In genomic region chr17:42772945-42773289, GRCh38 we compare ENCODE assay signal across 9 cellular contexts. TPM values are rescaled to one million over a fixed set of nuclear protein-coding genes. Genes with fewer than 3 reads are reported as not detected.
DNase-seq lines count a peak whose midpoint lies in the region; ATAC-seq and TF ChIP-seq lines count a peak whose summit lies in the region.
"Had no signal": no experiment of that assay in that cellular context is flagged by ENCODE, and none has a peak within 500 bp of the region (broad histone marks: within the 10 kb centered on the region; RNA-seq: fewer than 3 reads in every experiment).

No MANE protein-coding gene starts in this region.

- no peaks in the 10 kb centered on the region for H3K27me3 ChIP-seq in naive thymus-derived CD4-positive, alpha-beta T cell (ENCODE audit: control insufficient read depth in 2 of 2, insufficient read depth in 2 of 2, low read length in 2 of 2)

- TF ChIP-seq CTCF in AG10803 (conservative IDR thresholded peaks at IDR 0.05; ENCODE audit: low read length) (no peak), choroid plexus epithelial cell (conservative IDR thresholded peaks at IDR 0.05; ENCODE audit: low read depth, low read length) (no peak)

- intact Hi-C loops in naive thymus-derived CD4-positive, alpha-beta T cell (cut with micrococcal nuclease): loop anchor here in 1 of 2 donors (1.0 kb wide), 1 partner anchor 51 kb away; the partner anchor contains the start of gene BECN1

- CTCF ChIA-PET in naive thymus-derived CD4-positive, alpha-beta T cell (lab: Charles Lee): interaction anchor here (1.0 to 1.5 kb wide), 2 partner anchors 9 to 12 kb away, joined by 4 to 5 read pairs; partner anchors contain the start of gene RAMP2

- no peak for DNase-seq in AG10803 (ENCODE audit: low read depth)
- no peak for DNase-seq in Jurkat, Clone E6-1 (ENCODE audit: low read depth, low spot score)
- no peak for DNase-seq in choroid plexus epithelial cell (ENCODE audit: low read depth)
- no peak for DNase-seq in naive thymus-derived CD4-positive, alpha-beta T cell
- no peak for DNase-seq in islet precursor cell
- no peak for DNase-seq in GOT3 (lab: John Stamatoyannopoulos, UW)
- DNase-seq in OCI-M2 (lab: John Stamatoyannopoulos, UW; ENCODE audit: unreplicated experiment): no peak

- H3K4me1 ChIP-seq in naive thymus-derived CD4-positive, alpha-beta T cell (ENCODE audit: control insufficient read depth in 2 of 2, insufficient read depth in 2 of 2, low read length in 2 of 2): peaks cover 8% of the 10 kb centered on the region in 2 donors

- no peak for ATAC-seq in naive thymus-derived CD4-positive, alpha-beta T cell
- ATAC-seq in HG02610 (IDR thresholded peaks at IDR 0.05; ENCODE audit: unreplicated experiment): no peak

- peaks cover 0 to 5% (median 0%) of the 10 kb centered on the region in 11 donors for H3K9me3 Mint-ChIP-seq in naive thymus-derived CD4-positive, alpha-beta T cell

- H3K27me3 Mint-ChIP-seq in naive thymus-derived CD4-positive, alpha-beta T cell: peaks cover 1 to 11% (median 2%) of the 10 kb centered on the region in 5 donors

- peak overlapping the region; percentile 93 for H3K27ac ChIP-seq in naive thymus-derived CD4-positive, alpha-beta T cell (ENCODE audit: low read depth, low read length)

- peaks cover 0 to 27% (median 0%) of the 10 kb centered on the region in 3 experiments for H3K36me3 ChIP-seq in naive thymus-derived CD4-positive, alpha-beta T cell (ENCODE audit: control insufficient read depth in 2 of 3, insufficient read depth in 3 of 3, low read length in 3 of 3)

- peaks cover 3 to 24% (median 12%) of the 10 kb centered on the region in 5 donors for H3K36me3 Mint-ChIP-seq in naive thymus-derived CD4-positive, alpha-beta T cell

- no peaks in the 10 kb centered on the region for H3K9me3 ChIP-seq in naive thymus-derived CD4-positive, alpha-beta T cell (ENCODE audit: control insufficient read depth in 2 of 3, low read length in 3 of 3)

- peaks cover 12 to 35% (median 29%) of the 10 kb centered on the region in 7 donors for H3K4me1 Mint-ChIP-seq in naive thymus-derived CD4-positive, alpha-beta T cell

- peak overlapping the region; percentile 96 to 99 (median 98) for H3K27ac Mint-ChIP-seq in naive thymus-derived CD4-positive, alpha-beta T cell

- H3K4me3 Mint-ChIP-seq in naive thymus-derived CD4-positive, alpha-beta T cell: peak overlapping the region; percentile 94 to 100 (median 98)

- POLR2A ChIA-PET in naive thymus-derived CD4-positive, alpha-beta T cell (lab: Charles Lee): interaction anchor here (0.7 to 3.2 kb wide), 13 partner anchors 24 to 595 kb away, joined by 3 to 19 read pairs (median 4); partner anchors contain the start of genes BECN1, CNTD1, COA3 and PSME3

- peak overlapping the region; percentile 97 for H3K4me3 ChIP-seq in AG10803 (ENCODE audit: low read length)
- H3K4me3 ChIP-seq in Jurkat, Clone E6-1 (ENCODE audit: low read length): peak overlapping the region; percentile 99
- H3K4me3 ChIP-seq in choroid plexus epithelial cell (ENCODE audit: low read depth, low read length): peak overlapping the region; percentile 99
- H3K4me3 ChIP-seq in naive thymus-derived CD4-positive, alpha-beta T cell (ENCODE audit: low read length): peak overlapping the region; percentile 97

RNA-seq across cellular contexts. Expression of gene VPS25, which starts 0.3 kb away (rescaled TPM):
- polyA plus RNA-seq in Jurkat, Clone E6-1 (2012; ENCODE audit: insufficient read depth, insufficient read length): 102 TPM
- total RNA-seq in naive thymus-derived CD4-positive, alpha-beta T cell: 10 to 100 TPM; 24.3 to 60.6 (median 37.7) TPM
- polyA plus RNA-seq in naive thymus-derived CD4-positive, alpha-beta T cell: 10 to 100 TPM; 55.0 to 57.2 TPM

RNA-seq across cellular contexts. Expression of gene WNK4, which starts 7.5 kb away (rescaled TPM):
- polyA plus RNA-seq in Jurkat, Clone E6-1 (2012; ENCODE audit: insufficient read depth, insufficient read length): 2.4 TPM
- total RNA-seq in naive thymus-derived CD4-positive, alpha-beta T cell: under 1 TPM; 0.10 to 0.51 (median 0.24) TPM
- not detected for polyA plus RNA-seq in naive thymus-derived CD4-positive, alpha-beta T cell

RNA-seq across cellular contexts. Expression of gene RAMP2, which starts 11.9 kb away (rescaled TPM):
- 10.6 TPM for polyA plus RNA-seq in Jurkat, Clone E6-1 (2012; ENCODE audit: insufficient read depth, insufficient read length)
- not detected for total RNA-seq in naive thymus-derived CD4-positive, alpha-beta T cell
- polyA plus RNA-seq in naive thymus-derived CD4-positive, alpha-beta T cell: not detected
- total RNA-seq: SK-MEL-5 had no signal

RNA-seq across cellular contexts. Expression of gene COA3, which starts 25.6 kb away (rescaled TPM):
- polyA plus RNA-seq in Jurkat, Clone E6-1 (2012; ENCODE audit: insufficient read depth, insufficient read length): 45.3 TPM
- 10 to 100 TPM in 4 of 5 experiments, 1 to 10 TPM in 1; 7.6 to 48.1 (median 27.6) TPM for total RNA-seq in naive thymus-derived CD4-positive, alpha-beta T cell
- polyA plus RNA-seq in naive thymus-derived CD4-positive, alpha-beta T cell: 100 to 1,000 TPM; 108 to 118 TPM

RNA-seq across cellular contexts. Expression of gene CNTD1, which starts 25.7 kb away (rescaled TPM):
- polyA plus RNA-seq in Jurkat, Clone E6-1 (2012; ENCODE audit: insufficient read depth, insufficient read length): 0.90 TPM
- total RNA-seq in naive thymus-derived CD4-positive, alpha-beta T cell: not detected
- under 1 TPM; 0.24 to 0.32 TPM for polyA plus RNA-seq in naive thymus-derived CD4-positive, alpha-beta T cell
